ENCODE assay signal across 8 cellular contexts in the genomic region with DNA sequence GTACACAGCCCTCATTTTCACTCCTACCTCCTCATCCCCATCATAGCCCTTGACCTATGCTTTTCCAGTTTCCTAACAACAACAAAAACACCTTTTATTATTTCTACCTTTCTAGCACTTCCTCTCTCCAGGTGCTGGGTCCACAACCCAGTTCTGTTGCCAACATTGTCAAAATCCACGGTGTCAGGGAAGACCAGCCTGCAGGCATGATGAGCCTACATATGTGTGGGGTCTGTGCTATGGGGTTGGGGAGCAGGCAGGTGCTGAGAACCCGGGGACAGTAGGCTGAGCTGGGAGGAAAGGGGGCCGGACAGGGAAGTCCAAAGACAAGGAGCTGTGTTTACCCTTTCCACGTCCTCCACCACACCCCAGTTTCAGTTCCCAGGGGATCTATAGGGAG. TPM values are rescaled to one million over a fixed set of nuclear protein-coding genes. Genes with fewer than 3 reads are reported as not detected.
DNase-seq lines count a peak whose midpoint lies in the region; ATAC-seq, FAIRE-seq and TF ChIP-seq lines count a peak whose summit lies in the region.

No MANE protein-coding gene starts in this region.

- 20% methylated on average over 4 of the region's 4 CpGs for WGBS in K562 (ENCODE audit: insufficient coverage, low coverage, missing lambda C conversion rate)
- WGBS in transverse colon (ENCODE audit: low coverage in 1 of 2), 2 donors, result 20 to 56% methylated on average over 1 to 4 of the region's 4 CpGs

- H4K20me1 ChIP-seq in K562 (replicated peaks; ENCODE audit: control insufficient read depth, insufficient read depth, low read length), result no peaks in the 10 kb centered on the region

- in situ Hi-C loops in K562 (cut with MboI), result loop anchor here (5.0 kb wide), 1 partner anchor 314 kb away; no protein-coding TSS in a partner anchor
- in situ Hi-C loops in transverse colon (cut with MboI; ENCODE audit: low pct_ligation_motif_present in 1 of 4, low pct_unique_long_range_greater_than_20kb in 1 of 4, low sequenced_read_pairs in 3 of 4), result loop anchor here in 2 of 4 donors (25.0 kb wide), 1 partner anchor 324 kb away; no protein-coding TSS in a partner anchor

- peaks cover 9 to 16% of the 10 kb centered on the region in 2 donors for H3K36me3 Mint-ChIP-seq in activated T-cell treated with anti-CD3 and anti-CD28 coated beads, Interleukin-2, amount 50 U/mL, for 72 hours (ENCODE audit: insufficient read depth in 2 of 2)
- peaks cover 13% of the 10 kb centered on the region for H3K36me3 Mint-ChIP-seq in memory B cell

- TF ChIP-seq RAD21 in K562 (CRISPR knock-in tag; conservative IDR thresholded peaks at IDR 0.05 in 1 of 2, IDR thresholded peaks at IDR 0.05 in 1 of 2), result no peak

- TF ChIP-seq CTCF in K562 (IDR thresholded peaks at IDR 0.05 in 2 of 3, conservative IDR thresholded peaks at IDR 0.05 in 1 of 3; ENCODE audit: insufficient read depth in 2 of 3, low read depth in 1 of 3, low read length in 3 of 3) (no peak), transverse colon (IDR thresholded peaks at IDR 0.05) (no peak)

- no peak overlapping the region; the same call in 2 of the 3 replicates for H3K27ac ChIP-seq in K562 (ENCODE audit: extremely low read depth, low read depth, low read length)
- H3K27ac ChIP-seq in transverse colon, result peak overlapping the region; percentile 80 to 92 (median 91)

- TF ChIP-seq POLR2A in K562 (conservative IDR thresholded peaks at IDR 0.05), result no peak
- TF ChIP-seq POLR2A in transverse colon (IDR thresholded peaks at IDR 0.05), result no peak

- peak overlapping the region; percentile 87 to 94 for H3K4me3 Mint-ChIP-seq in activated T-cell treated with anti-CD3 and anti-CD28 coated beads, Interleukin-2, amount 50 U/mL, for 72 hours
- H3K4me3 Mint-ChIP-seq in memory B cell, result peak overlapping the region; percentile 93

- H3K4me1 ChIP-seq in K562 (replicated peaks in 1 of 2; ENCODE audit: control insufficient read depth in 2 of 2, insufficient read depth in 2 of 2, low read length in 2 of 2) (peaks cover 22 to 33% of the 10 kb centered on the region in 2 experiments; a peak in 4 of 5 replicates), transverse colon (peaks cover 6 to 27% (median 23%) of the 10 kb centered on the region in 4 donors)

- peak overlapping the region; percentile 88 to 94 for H3K9ac ChIP-seq in K562 (ENCODE audit: insufficient read depth in 1 of 2, low read depth in 2 of 2, low read length in 2 of 2)

- CTCF ChIA-PET in K562 (lab: Yijun Ruan, JAX; ENCODE audit: low intra/inter-chr PET ratio), result no interaction called here

- H3K36me3 ChIP-seq in K562 (ENCODE audit: control insufficient read depth, insufficient read depth, low read length) (peaks cover 34% of the 10 kb centered on the region), transverse colon (peaks cover 0 to 29% (median 11%) of the 10 kb centered on the region in 4 donors)

- ATAC-seq in activated T-cell treated with anti-CD3 and anti-CD28 coated beads, Interleukin-2, amount 50 U/mL, for 72 hours (replicated peaks in 1 of 2), result no peak
- ATAC-seq in K562 (no peak), memory B cell (ENCODE audit: low read depth) (no peak), GM21723 (IDR thresholded peaks at IDR 0.05; ENCODE audit: unreplicated experiment) (no peak)

- H3K4me3 ChIP-seq in K562 (peak overlapping the region; percentile 98), transverse colon (peak overlapping the region; percentile 81 to 100 (median 92))

- POLR2A ChIA-PET in K562 (lab: Yijun Ruan, JAX), result interaction anchor here (0.6 to 2.8 kb wide), 7 partner anchors 11 to 440 kb away, joined by 3 to 15 read pairs (median 3); no protein-coding TSS in a partner anchor

- TF ChIP-seq EP300 in K562 (IDR thresholded peaks at IDR 0.05; ENCODE audit: low read length) (no peak), transverse colon (IDR thresholded peaks at IDR 0.05; ENCODE audit: low read depth) (no peak)

- BruUV-seq in K562 (replicated peaks; lab: Mats Ljungman, UMichigan), result no TSS peak

- peak overlapping the region; percentile 99 for H2AFZ ChIP-seq in K562 (ENCODE audit: low read depth, low read length)

- H3K4me1 Mint-ChIP-seq in activated T-cell treated with anti-CD3 and anti-CD28 coated beads, Interleukin-2, amount 50 U/mL, for 72 hours (ENCODE audit: low read depth), result peaks cover 64% of the 10 kb centered on the region
- H3K4me1 Mint-ChIP-seq in memory B cell, result peaks cover 15% of the 10 kb centered on the region

- H3K9me3 Mint-ChIP-seq in activated T-cell treated with anti-CD3 and anti-CD28 coated beads, Interleukin-2, amount 50 U/mL, for 72 hours, result no peaks in the 10 kb centered on the region
- no peaks in the 10 kb centered on the region for H3K9me3 Mint-ChIP-seq in memory B cell

- DNase-seq in activated T-cell treated with anti-CD3 and anti-CD28 coated beads, Interleukin-2, amount 50 U/mL, for 72 hours, result no peak
- DNase-seq in activated T-cell treated with anti-CD3 and anti-CD28 coated beads, Interleukin-2, amount 50 U/mL, for 48 hours, result no peak
- DNase-seq in K562 (ENCODE audit: extremely low read depth in 1 of 4, low spot score in 3 of 4), result no peak
- no peak for DNase-seq in memory B cell (ENCODE audit: low spot score in 2 of 2)
- DNase-seq in transverse colon, result no peak
- no peak for DNase-seq in LoVo (ENCODE audit: low spot score)
- DNase-seq in NCI-H446 (lab: John Stamatoyannopoulos, UW), result no peak

- H3K27me3 ChIP-seq in K562 (ENCODE audit: control insufficient read depth in 2 of 2, insufficient read depth in 2 of 2, low read length in 2 of 2) (no peaks in the 10 kb centered on the region), transverse colon (no peaks in the 10 kb centered on the region)

- peak overlapping the region; percentile 75 for H3K27ac Mint-ChIP-seq in activated T-cell treated with anti-CD3 and anti-CD28 coated beads, Interleukin-2, amount 50 U/mL, for 72 hours
- peak overlapping the region; percentile 89 for H3K27ac Mint-ChIP-seq in memory B cell

- peak overlapping the region; percentile 92 for H3K4me2 ChIP-seq in K562 (ENCODE audit: insufficient read depth, low read length)

- no peak for FAIRE-seq in K562 (lab: Jason Lieb, UNC)

- H3K27me3 Mint-ChIP-seq in activated T-cell treated with anti-CD3 and anti-CD28 coated beads, Interleukin-2, amount 50 U/mL, for 72 hours (ENCODE audit: low read depth), result no peaks in the 10 kb centered on the region
- H3K27me3 Mint-ChIP-seq in memory B cell, result no peaks in the 10 kb centered on the region

- intact Hi-C loops in K562 (cut with micrococcal nuclease) (loop anchor here (1.0 kb wide), 1 partner anchor 48 kb away; no protein-coding TSS in a partner anchor), transverse colon (cut with DNase I; ENCODE audit: low total_unique reads) (no loop called here)

- H3K9me1 ChIP-seq in K562 (ENCODE audit: control insufficient read depth, insufficient read depth, low read length), result no peaks in the 10 kb centered on the region

- H3K79me2 ChIP-seq in K562 (ENCODE audit: control insufficient read depth, insufficient read depth, low read length), result peaks cover 24% of the 10 kb centered on the region

- H3K9me3 ChIP-seq in K562 (replicated peaks; ENCODE audit: control insufficient read depth, insufficient read depth, low read depth, low read length), result no peaks in the 10 kb centered on the region
- H3K9me3 ChIP-seq in transverse colon, result no peaks in the 10 kb centered on the region

RNA-seq across cellular contexts. Expression of gene ZPR1, which starts 0.7 kb away (rescaled TPM):
- 100 to 1,000 TPM in 1 of 2 donors, 10 to 100 TPM in 1; 77.6 to 106 TPM for total RNA-seq in activated T-cell treated with anti-CD3 and anti-CD28 coated beads, Interleukin-2, amount 50 U/mL, for 72 hours
- total RNA-seq in K562 (2011; cell fraction: chromatin; rRNA removed; ENCODE audit: low replicate concordance), result 120 and 142 TPM in 2 replicates
- 64.1 and 76.7 TPM in 2 replicates for total RNA-seq in K562 (2011; cell fraction: nucleolus; rRNA removed)
- 77.9 and 94.5 TPM in 2 replicates for total RNA-seq in K562 (2011; cell fraction: nucleoplasm; rRNA removed)
- total RNA-seq in K562 (2014; rRNA removed) (67.0 and 80.2 TPM in 2 replicates), K562 (2014; rRNA removed; fragmentation: Illumina TruSeq; extraction: Trizol) (94.1 and 104 TPM in 2 replicates), K562 (2015; rRNA removed; fragmentation: Illumina TruSeq; extraction: Trizol) (83.8 and 85.1 TPM in 2 replicates), K562 (2021) (83.8 and 88.6 TPM in 2 replicates), transverse colon (10 to 100 TPM; 13.1 to 20.9 (median 16.4) TPM)
- polyA plus RNA-seq in K562 (2011; rRNA removed) (89.3 and 120 TPM in 2 replicates), K562 (2014; fragmentation: Illumina TruSeq; extraction: Trizol) (83.9 and 96.8 TPM in 2 replicates), K562 (2014; fragmentation: Nextera tagmentation; extraction: Ambion mirVana) (10 to 100 TPM; 13.0 to 17.2 TPM), K562 (2014; rRNA removed) (66.3 and 77.5 TPM in 2 replicates)
- polyA plus RNA-seq in K562 (2011; cell fraction: cytosol; rRNA removed), result 55.3 and 65.6 TPM in 2 replicates
- 95.7 and 103 TPM in 2 replicates for polyA plus RNA-seq in K562 (2011; cell fraction: nucleus; rRNA removed)
- 50.1 and 76.2 TPM in 2 replicates for polyA plus RNA-seq in K562 (2012)
- 126 and 135 TPM in 2 replicates for polyA minus RNA-seq in K562 (2011; rRNA and poly(A)+ RNA removed)
- 63.5 and 68.0 TPM in 2 replicates for polyA minus RNA-seq in K562 (2011; cell fraction: cytosol; rRNA and poly(A)+ RNA removed)
- polyA minus RNA-seq in K562 (2011; cell fraction: nucleus; rRNA and poly(A)+ RNA removed), result 63.0 and 97.1 TPM in 2 replicates

RNA-seq across cellular contexts. Expression of gene APOA5, which starts 3.1 kb away (rescaled TPM):
- total RNA-seq in activated T-cell treated with anti-CD3 and anti-CD28 coated beads, Interleukin-2, amount 50 U/mL, for 72 hours, result not detected
- not detected in 2 replicates for total RNA-seq in K562 (2011; cell fraction: chromatin; rRNA removed; ENCODE audit: low replicate concordance)
- not detected in 2 replicates for total RNA-seq in K562 (2011; cell fraction: nucleolus; rRNA removed)
- total RNA-seq in K562 (2011; cell fraction: nucleoplasm; rRNA removed), result not detected in 2 replicates
- total RNA-seq in K562 (2014; rRNA removed) (not detected in 2 replicates), K562 (2014; rRNA removed; fragmentation: Illumina TruSeq; extraction: Trizol) (not detected in 2 replicates), K562 (2015; rRNA removed; fragmentation: Illumina TruSeq; extraction: Trizol) (not detected in 2 replicates), K562 (2021) (0.67 TPM in 1 of 2 replicates, not detected in the other), transverse colon (not detected)
- polyA plus RNA-seq in K562 (2011; rRNA removed) (not detected in 2 replicates), K562 (2014; fragmentation: Illumina TruSeq; extraction: Trizol) (not detected in 2 replicates), K562 (2014; fragmentation: Nextera tagmentation; extraction: Ambion mirVana) (not detected), K562 (2014; rRNA removed) (not detected in 2 replicates)
- 0.03 TPM in 1 of 2 replicates, not detected in the other for polyA plus RNA-seq in K562 (2011; cell fraction: cytosol; rRNA removed)
- not detected in 2 replicates for polyA plus RNA-seq in K562 (2011; cell fraction: nucleus; rRNA removed)
- polyA plus RNA-seq in K562 (2012), result not detected in 2 replicates
- not detected in 2 replicates for polyA minus RNA-seq in K562 (2011; rRNA and poly(A)+ RNA removed)
- polyA minus RNA-seq in K562 (2011; cell fraction: cytosol; rRNA and poly(A)+ RNA removed), result not detected in 2 replicates
- polyA minus RNA-seq in K562 (2011; cell fraction: nucleus; rRNA and poly(A)+ RNA removed), result not detected in 2 replicates

RNA-seq across cellular contexts. Expression of gene BUD13, which starts 15.7 kb away (rescaled TPM):
- 10 to 100 TPM; 26.1 to 32.8 TPM for total RNA-seq in activated T-cell treated with anti-CD3 and anti-CD28 coated beads, Interleukin-2, amount 50 U/mL, for 72 hours
- total RNA-seq in K562 (2011; cell fraction: chromatin; rRNA removed; ENCODE audit: low replicate concordance), result 15.6 and 21.6 TPM in 2 replicates
- 11.8 and 13.9 TPM in 2 replicates for total RNA-seq in K562 (2011; cell fraction: nucleolus; rRNA removed)
- 14.7 and 15.7 TPM in 2 replicates for total RNA-seq in K562 (2011; cell fraction: nucleoplasm; rRNA removed)
- total RNA-seq in K562 (2014; rRNA removed) (25.1 and 28.0 TPM in 2 replicates), K562 (2014; rRNA removed; fragmentation: Illumina TruSeq; extraction: Trizol) (20.5 and 24.2 TPM in 2 replicates), K562 (2015; rRNA removed; fragmentation: Illumina TruSeq; extraction: Trizol) (30.7 and 31.1 TPM in 2 replicates), K562 (2021) (19.9 and 22.9 TPM in 2 replicates), transverse colon (10 to 100 TPM in 3 of 4 donors, 1 to 10 TPM in 1; 6.7 to 21.9 (median 14.0) TPM)
- polyA plus RNA-seq in K562 (2011; rRNA removed) (23.9 and 27.1 TPM in 2 replicates), K562 (2014; fragmentation: Illumina TruSeq; extraction: Trizol) (32.5 and 34.1 TPM in 2 replicates), K562 (2014; fragmentation: Nextera tagmentation; extraction: Ambion mirVana) (10 to 100 TPM in 1 of 2 experiments, 1 to 10 TPM in 1; 9.5 to 10.6 TPM), K562 (2014; rRNA removed) (27.1 and 28.2 TPM in 2 replicates)
- 22.8 and 30.1 TPM in 2 replicates for polyA plus RNA-seq in K562 (2011; cell fraction: cytosol; rRNA removed)
- 21.3 and 23.8 TPM in 2 replicates for polyA plus RNA-seq in K562 (2011; cell fraction: nucleus; rRNA removed)
- 14.8 and 19.9 TPM in 2 replicates for polyA plus RNA-seq in K562 (2012)
- 34.5 and 34.7 TPM in 2 replicates for polyA minus RNA-seq in K562 (2011; rRNA and poly(A)+ RNA removed)
- 15.0 and 16.0 TPM in 2 replicates for polyA minus RNA-seq in K562 (2011; cell fraction: cytosol; rRNA and poly(A)+ RNA removed)
- 10.0 and 16.0 TPM in 2 replicates for polyA minus RNA-seq in K562 (2011; cell fraction: nucleus; rRNA and poly(A)+ RNA removed)

RNA-seq across cellular contexts. Expression of gene APOA4, which starts 34.6 kb away (rescaled TPM):
- total RNA-seq in activated T-cell treated with anti-CD3 and anti-CD28 coated beads, Interleukin-2, amount 50 U/mL, for 72 hours, result not detected
- 0.32 TPM in 1 of 2 replicates, not detected in the other for total RNA-seq in K562 (2011; cell fraction: chromatin; rRNA removed; ENCODE audit: low replicate concordance)
- not detected in 2 replicates for total RNA-seq in K562 (2011; cell fraction: nucleolus; rRNA removed)
- not detected in 2 replicates for total RNA-seq in K562 (2011; cell fraction: nucleoplasm; rRNA removed)
- total RNA-seq in K562 (2014; rRNA removed), result not detected in 2 replicates
- total RNA-seq in K562 (2014; rRNA removed; fragmentation: Illumina TruSeq; extraction: Trizol), result not detected in 2 replicates
- not detected in 2 replicates for total RNA-seq in K562 (2015; rRNA removed; fragmentation: Illumina TruSeq; extraction: Trizol)
- not detected in 2 replicates for total RNA-seq in K562 (2021)
- not detected in 2 replicates for polyA plus RNA-seq in K562 (2011; rRNA removed)
- polyA plus RNA-seq in K562 (2011; cell fraction: cytosol; rRNA removed), result not detected in 2 replicates
- polyA plus RNA-seq in K562 (2011; cell fraction: nucleus; rRNA removed), result not detected in 2 replicates
- 0.10 TPM in 1 of 2 replicates, not detected in the other for polyA plus RNA-seq in K562 (2012)
- not detected in 2 replicates for polyA plus RNA-seq in K562 (2014; fragmentation: Illumina TruSeq; extraction: Trizol)
- not detected for polyA plus RNA-seq in K562 (2014; fragmentation: Nextera tagmentation; extraction: Ambion mirVana)
- polyA plus RNA-seq in K562 (2014; rRNA removed), result 0.07 and 0.11 TPM in 2 replicates
- polyA minus RNA-seq in K562 (2011; rRNA and poly(A)+ RNA removed), result not detected in 2 replicates
- polyA minus RNA-seq in K562 (2011; cell fraction: cytosol; rRNA and poly(A)+ RNA removed), result not detected in 2 replicates
- polyA minus RNA-seq in K562 (2011; cell fraction: nucleus; rRNA and poly(A)+ RNA removed), result not detected in 2 replicates
- not detected for total RNA-seq in transverse colon

RNA-seq across cellular contexts. Expression of gene APOC3, which starts 41.2 kb away (rescaled TPM):
- total RNA-seq in activated T-cell treated with anti-CD3 and anti-CD28 coated beads, Interleukin-2, amount 50 U/mL, for 72 hours, result not detected
- not detected in 2 replicates for total RNA-seq in K562 (2011; cell fraction: chromatin; rRNA removed; ENCODE audit: low replicate concordance)
- total RNA-seq in K562 (2011; cell fraction: nucleolus; rRNA removed), result not detected in 2 replicates
- total RNA-seq in K562 (2011; cell fraction: nucleoplasm; rRNA removed), result not detected in 2 replicates
- total RNA-seq in K562 (2014; rRNA removed) (not detected in 2 replicates), K562 (2014; rRNA removed; fragmentation: Illumina TruSeq; extraction: Trizol) (not detected in 2 replicates), K562 (2015; rRNA removed; fragmentation: Illumina TruSeq; extraction: Trizol) (not detected in 2 replicates), K562 (2021) (1.1 and 1.7 TPM in 2 replicates), transverse colon (1 to 10 TPM in 2 of 4 donors, not detected in 2; 3.0 to 5.3 TPM)
- polyA plus RNA-seq in K562 (2011; rRNA removed) (not detected in 2 replicates), K562 (2014; fragmentation: Illumina TruSeq; extraction: Trizol) (not detected in 2 replicates), K562 (2014; fragmentation: Nextera tagmentation; extraction: Ambion mirVana) (not detected), K562 (2014; rRNA removed) (not detected in 2 replicates)
- not detected in 2 replicates for polyA plus RNA-seq in K562 (2011; cell fraction: cytosol; rRNA removed)
- polyA plus RNA-seq in K562 (2011; cell fraction: nucleus; rRNA removed), result not detected in 2 replicates
- polyA plus RNA-seq in K562 (2012), result not detected in 2 replicates
- not detected in 2 replicates for polyA minus RNA-seq in K562 (2011; rRNA and poly(A)+ RNA removed)
- not detected in 2 replicates for polyA minus RNA-seq in K562 (2011; cell fraction: cytosol; rRNA and poly(A)+ RNA removed)
- polyA minus RNA-seq in K562 (2011; cell fraction: nucleus; rRNA and poly(A)+ RNA removed), result not detected in 2 replicates
